Comparison of ENCODE assay signal across 22 cellular contexts in the genomic region with DNA sequence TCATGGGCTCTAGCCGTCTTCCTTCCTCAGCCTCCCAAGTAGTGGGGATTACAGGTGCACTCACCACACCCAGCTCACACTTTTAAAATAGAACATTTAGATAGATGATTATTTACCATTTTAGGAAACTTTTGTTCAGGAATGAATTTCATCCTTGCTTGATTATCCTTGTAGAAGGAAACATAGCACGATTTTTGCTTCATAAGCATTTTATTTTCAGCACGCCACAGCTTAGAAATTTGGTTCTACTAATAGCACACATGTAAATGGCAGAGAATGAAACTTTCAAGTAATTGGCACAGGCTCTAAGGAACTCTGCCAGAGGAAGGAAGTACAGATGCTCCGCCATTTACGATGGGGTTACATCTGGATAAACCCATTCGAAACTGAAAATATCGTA. TPM values are rescaled to one million over a fixed set of nuclear protein-coding genes. Genes with fewer than 3 reads are reported as not detected.
DNase-seq lines count a peak whose midpoint lies in the region; ATAC-seq and TF ChIP-seq lines count a peak whose summit lies in the region.
"Had no signal": no experiment of that assay in that cellular context is flagged by ENCODE, and none has a peak within 500 bp of the region (broad histone marks: within the 10 kb centered on the region; RNA-seq: fewer than 3 reads in every experiment).

No MANE protein-coding gene starts in this region.

- H3K27ac ChIP-seq in BLaER1 treated with 17β-estradiol and CSF1 and Interleukin-3, amounts not matched to agents 10 nM and 100 nM: 0 out of 22 replicates have a peak overlapping the region, but pooled peaks of 1 of the 11 experiments have one; percentile 2
- H3K27ac ChIP-seq in OCI-LY7 (ENCODE audit: low read depth, low read length, poor library complexity, severe bottlenecking): no peak overlapping the region
- H3K27ac ChIP-seq: 22Rv1, C4-2B, GM23248 had no signal

- no peak overlapping the region; a peak in 1 of 20 replicates for H3K4me3 ChIP-seq in BLaER1 treated with 17β-estradiol and CSF1 and Interleukin-3, amounts not matched to agents 10 nM and 100 nM
- no peak overlapping the region for H3K4me3 ChIP-seq in OCI-LY7 (ENCODE audit: low read depth, low read length, poor library complexity, severe bottlenecking)
- H3K4me3 ChIP-seq: GM23248 had no signal

- DNase-seq in DMS 273 (lab: John Stamatoyannopoulos, UW; ENCODE audit: unreplicated experiment): peak; percentile 21
- DNase-seq in DMS 273 treated with DMSO at 0.1 percent for 48 hours (lab: John Stamatoyannopoulos, UW): no peak
- DNase-seq in OCI-LY7 (ENCODE audit: low spot score): no peak
- no peak for DNase-seq in GM19240 (ENCODE audit: insufficient read length, low spot score)
- no peak for DNase-seq in UCSD-AML1 (lab: John Stamatoyannopoulos, UW; ENCODE audit: unreplicated experiment)
- DNase-seq: ACHN; AML-193; BE2C; Caco-2; CD4-positive, CD25-positive, alpha-beta regulatory T cell; CD8-positive, alpha-beta T cell; DMS53; DMS79 treated with DMSO at 0.1 percent for 48 hours; GF-D8; GM23248; H9 had no signal

- no peaks in the 10 kb centered on the region for H3K79me2 ChIP-seq in OCI-LY7 (ENCODE audit: insufficient read depth, low read depth, low read length)

- ATAC-seq in HG03097 (IDR thresholded peaks at IDR 0.05; ENCODE audit: low FRiP score, unreplicated experiment): no peak
- ATAC-seq: CD8-positive, alpha-beta T cell; HCT116 had no signal

- H3K4me1 ChIP-seq in BLaER1 treated with 17β-estradiol and CSF1 and Interleukin-3, amounts not matched to agents 10 nM and 100 nM: peaks cover 9 to 39% (median 33%) of the 10 kb centered on the region in 10 experiments; a peak in 18 of 20 replicates
- H3K4me1 ChIP-seq in OCI-LY7 (ENCODE audit: insufficient read depth, low read length, poor library complexity, severe bottlenecking): peaks cover 21% of the 10 kb centered on the region
- H3K4me1 ChIP-seq: BE2C had no signal

- no peaks in the 10 kb centered on the region for H3K9me2 ChIP-seq in OCI-LY7 (ENCODE audit: insufficient read depth, low read length)

- POLR2A ChIA-PET in OCI-LY7 (lab: Charles Lee): interaction anchor here (1.3 kb wide), 1 partner anchor 12 kb away, joined by 4 read pairs; no protein-coding TSS in a partner anchor

- CTCF ChIA-PET in OCI-LY7 (lab: Charles Lee; ENCODE audit: unreplicated experiment): no interaction called here

- H3K9ac ChIP-seq in BLaER1 treated with 17β-estradiol and CSF1 and Interleukin-3, amounts not matched to agents 10 nM and 100 nM: no peak overlapping the region
- H3K9ac ChIP-seq: GM23248 had no signal

- TF ChIP-seq CTCF in OCI-LY7 (conservative IDR thresholded peaks at IDR 0.05; ENCODE audit: low read length): no peak

- no peaks in the 10 kb centered on the region for H4K20me1 ChIP-seq in BLaER1 treated with 17β-estradiol and CSF1 and Interleukin-3, amounts not matched to agents 10 nM and 100 nM
- no peaks in the 10 kb centered on the region for H4K20me1 ChIP-seq in OCI-LY7 (ENCODE audit: insufficient read depth, low read length)

- peak overlapping the region; percentile 98; the same call in 1 of the 2 replicates for H2AFZ ChIP-seq in OCI-LY7 (ENCODE audit: low read length)
- H2AFZ ChIP-seq: GM23248 had no signal

- H3K4me2 ChIP-seq in BLaER1 treated with 17β-estradiol and CSF1 and Interleukin-3, amounts not matched to agents 10 nM and 100 nM: peak overlapping the region in 9 of 11 experiments; percentile 11 to 61 (median 48); a peak in 12 of 22 replicates
- H3K4me2 ChIP-seq in OCI-LY7 (ENCODE audit: low read length): no peak overlapping the region

- no peaks in the 10 kb centered on the region for H3K27me3 ChIP-seq in BLaER1 treated with 17β-estradiol and CSF1 and Interleukin-3, amounts not matched to agents 10 nM and 100 nM
- H3K27me3 ChIP-seq: BE2C had no signal

- intact Hi-C loops in OCI-LY7 (cut with micrococcal nuclease; ENCODE audit: unreplicated experiment): no loop called here

- H3K9me3 ChIP-seq in BLaER1 treated with 17β-estradiol and CSF1 and Interleukin-3, amounts not matched to agents 10 nM and 100 nM (replicated peaks in 1 of 11): peaks cover 0 to 14% (median 10%) of the 10 kb centered on the region in 11 experiments; a peak in 12 of 22 replicates
- H3K9me3 ChIP-seq in OCI-LY7 (ENCODE audit: low read length): no peaks in the 10 kb centered on the region
- H3K9me3 ChIP-seq: BE2C, Caco-2 had no signal

- no TSS peak for BruUV-seq in OCI-LY7 (replicated peaks; lab: Mats Ljungman, UMichigan)

- H3K36me3 ChIP-seq in BLaER1 treated with 17β-estradiol and CSF1 and Interleukin-3, amounts not matched to agents 10 nM and 100 nM: no peaks in the 10 kb centered on the region
- no peaks in the 10 kb centered on the region for H3K36me3 ChIP-seq in OCI-LY7 (ENCODE audit: insufficient read depth, low read length)
- H3K36me3 ChIP-seq: BE2C had no signal

RNA-seq across cellular contexts. Expression of a gene that starts 33.4 kb away (rescaled TPM):
- 0.10 TPM in 1 of 2 replicates, not detected in the other for total RNA-seq in OCI-LY7 (2014; rRNA removed; shearing (Covaris generic))
- not detected in 2 replicates for total RNA-seq in OCI-LY7 (2022)
- total RNA-seq: Caco-2; CD4-positive, CD25-positive, alpha-beta regulatory T cell; CD8-positive, alpha-beta T cell; Daoy had no signal
